Comparison of ENCODE assay signal across 19 cellular contexts in the genomic region with DNA sequence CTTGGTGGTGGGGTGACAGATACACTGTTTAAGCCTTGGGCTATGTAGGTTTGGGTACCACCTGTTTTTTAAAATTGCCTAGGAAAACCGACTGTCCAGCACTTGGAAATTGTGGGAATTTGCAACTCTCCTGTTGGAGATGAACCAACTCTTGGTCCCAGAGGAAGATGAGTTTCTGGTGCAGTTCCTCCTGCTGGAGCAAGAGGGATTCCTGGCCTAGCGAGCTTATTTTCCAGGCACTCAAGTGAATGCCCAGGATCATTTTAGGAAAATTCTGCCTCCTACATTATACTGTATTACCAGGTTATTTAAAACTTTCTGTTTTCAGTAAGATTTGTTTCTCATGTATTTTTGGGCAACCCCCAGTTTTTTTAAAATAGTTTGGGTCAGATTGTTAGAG. TPM values are rescaled to one million over a fixed set of nuclear protein-coding genes. Genes with fewer than 3 reads are reported as not detected.
DNase-seq lines count a peak whose midpoint lies in the region; ATAC-seq and TF ChIP-seq lines count a peak whose summit lies in the region.
"Had no signal": no experiment of that assay in that cellular context is flagged by ENCODE, and none has a peak within 500 bp of the region (broad histone marks: within the 10 kb centered on the region; RNA-seq: fewer than 3 reads in every experiment).

No MANE protein-coding gene starts in this region.

- no peak overlapping the region for H3K4me3 Mint-ChIP-seq in endodermal cell

- H3K27ac Mint-ChIP-seq in endodermal cell: no peak overlapping the region

- H3K9me3 Mint-ChIP-seq in endodermal cell: peaks cover 5% of the 10 kb centered on the region

- H3K4me3 ChIP-seq in heart right ventricle: no peak overlapping the region
- no peak overlapping the region for H3K4me3 ChIP-seq in heart left ventricle
- no peak overlapping the region for H3K4me3 ChIP-seq in endodermal cell (ENCODE audit: low read length)
- no peak overlapping the region for H3K4me3 ChIP-seq in osteoblast (ENCODE audit: insufficient read depth, low read length)
- no peak overlapping the region for H3K4me3 ChIP-seq in coronary artery
- H3K4me3 ChIP-seq: HAP-1 had no signal

- H3K4me2 ChIP-seq in osteoblast (ENCODE audit: insufficient read depth, low read length): no peak overlapping the region

- WGBS in heart right ventricle, 2 donors: 69 to 77% methylated on average over 2 of the region's 2 CpGs
- 65 to 88% (median 69%) methylated on average over 2 of the region's 2 CpGs for WGBS in heart left ventricle, 4 donors
- WGBS in endodermal cell (ENCODE audit: insufficient coverage in 1 of 2, insufficient read length in 1 of 2), 2 experiments: 76 to 88% methylated on average over 1 to 2 of the region's 2 CpGs

- TF ChIP-seq POLR2A in heart left ventricle (IDR thresholded peaks at IDR 0.05): no peak

- no peaks in the 10 kb centered on the region for H3K27me3 Mint-ChIP-seq in endodermal cell (ENCODE audit: insufficient read depth)

- H3K27me3 ChIP-seq in heart right ventricle: no peaks in the 10 kb centered on the region
- H3K27me3 ChIP-seq in heart left ventricle: no peaks in the 10 kb centered on the region
- no peaks in the 10 kb centered on the region for H3K27me3 ChIP-seq in endodermal cell (ENCODE audit: control insufficient read depth, insufficient read depth, low read length, poor library complexity, severe bottlenecking)
- H3K27me3 ChIP-seq in osteoblast (ENCODE audit: insufficient read depth, low read length): no peaks in the 10 kb centered on the region

- H3K4me1 ChIP-seq in heart right ventricle (no peaks in the 10 kb centered on the region), heart left ventricle (no peaks in the 10 kb centered on the region), endodermal cell (ENCODE audit: control insufficient read depth, insufficient read depth, low read length) (no peaks in the 10 kb centered on the region), osteoblast (ENCODE audit: insufficient read depth, low read length) (peaks cover 11% of the 10 kb centered on the region)
- H3K4me1 ChIP-seq: HAP-1 had no signal

- H3K27ac ChIP-seq in heart right ventricle (no peak overlapping the region), heart left ventricle (no peak overlapping the region), endodermal cell (ENCODE audit: low read depth, low read length) (no peak overlapping the region), osteoblast (ENCODE audit: low read depth, low read length) (no peak overlapping the region), coronary artery (no peak overlapping the region)

- peaks cover 26% of the 10 kb centered on the region for H3K79me2 ChIP-seq in osteoblast (ENCODE audit: insufficient read depth, low read length)

- H2AFZ ChIP-seq in osteoblast (ENCODE audit: low read length): no peak overlapping the region

- H3K9me3 ChIP-seq in heart right ventricle: peaks cover 0 to 9% (median 0%) of the 10 kb centered on the region in 11 donors
- peaks cover 0 to 3% (median 0%) of the 10 kb centered on the region in 12 donors for H3K9me3 ChIP-seq in heart left ventricle
- H3K9me3 ChIP-seq in endodermal cell (ENCODE audit: control insufficient read depth, low read length): no peaks in the 10 kb centered on the region
- no peaks in the 10 kb centered on the region for H3K9me3 ChIP-seq in osteoblast (ENCODE audit: low read depth, low read length)
- H3K9me3 ChIP-seq: HAP-1 had no signal

- H3K36me3 Mint-ChIP-seq in endodermal cell (ENCODE audit: low read depth): peaks cover 18% of the 10 kb centered on the region

- ATAC-seq in heart right ventricle: no peak
- no peak for ATAC-seq in heart left ventricle
- ATAC-seq in GM18511 (IDR thresholded peaks at IDR 0.05; ENCODE audit: unreplicated experiment): no peak
- no peak for ATAC-seq in HG03460 (IDR thresholded peaks at IDR 0.05; ENCODE audit: unreplicated experiment)

- no peak overlapping the region for H3K9ac ChIP-seq in endodermal cell (ENCODE audit: extremely low read depth, low read length, poor library complexity, severe bottlenecking)

- H4K20me1 ChIP-seq in osteoblast (ENCODE audit: insufficient read depth, low read length): peaks cover 6% of the 10 kb centered on the region

- peaks cover 0 to 36% (median 8%) of the 10 kb centered on the region in 9 donors for H3K36me3 ChIP-seq in heart right ventricle
- H3K36me3 ChIP-seq in heart left ventricle: peaks cover 0 to 39% (median 18%) of the 10 kb centered on the region in 9 donors
- peaks cover 10% of the 10 kb centered on the region for H3K36me3 ChIP-seq in endodermal cell (ENCODE audit: control insufficient read depth, insufficient read depth, low read length)
- peaks cover 6% of the 10 kb centered on the region for H3K36me3 ChIP-seq in osteoblast (ENCODE audit: insufficient read depth, low read length)

- intact Hi-C loops in heart right ventricle (cut with DNase I): no loop called here
- intact Hi-C loops in heart left ventricle (cut with DNase I): no loop called here

- H3K4me1 Mint-ChIP-seq in endodermal cell: no peaks in the 10 kb centered on the region

- TF ChIP-seq CTCF in heart right ventricle (IDR thresholded peaks at IDR 0.05): peak in 5 of 9 donors; percentile 12 to 33 (median 23)
- TF ChIP-seq CTCF in heart left ventricle (IDR thresholded peaks at IDR 0.05): peak in 5 of 12 donors; percentile 7 to 40 (median 23)
- TF ChIP-seq CTCF in endodermal cell (conservative IDR thresholded peaks at IDR 0.05): peak; percentile 65
- TF ChIP-seq CTCF in osteoblast (IDR thresholded peaks at IDR 0.05; ENCODE audit: extremely low read depth, low read depth, low read length): peak; percentile 30
- no peak for TF ChIP-seq CTCF in coronary artery (IDR thresholded peaks at IDR 0.05)

- no peak for DNase-seq in heart right ventricle
- no peak for DNase-seq in heart left ventricle
- DNase-seq in HuH-7.5 (ENCODE audit: low spot score): peak; percentile 3
- peak; percentile 50 for DNase-seq in endodermal cell
- peak; percentile 54 for DNase-seq in osteoblast (ENCODE audit: insufficient read length, low spot score, missing footprints)
- no peak for DNase-seq in coronary artery (ENCODE audit: low spot score)
- DNase-seq: activated CD4-positive, alpha-beta T cell treated with anti-CD3 and anti-CD28 coated beads, Interleukin-2, amount 50 U/mL, for 1 hour; activated CD8-positive, alpha-beta memory T cell treated with anti-CD3 and anti-CD28 coated beads, Interleukin-2, amount 50 U/mL, for 48 hours; activated gamma-delta T cell; islet precursor cell; KG1; mammary epithelial cell; NCI-H187; NCI-H510A; occipital lobe had no signal

RNA-seq across cellular contexts. Expression of a gene that starts 33.7 kb away (rescaled TPM):
- 10 to 100 TPM; 31.9 to 63.0 (median 42.2) TPM for total RNA-seq in heart right ventricle
- polyA plus RNA-seq in heart right ventricle: 10 to 100 TPM; 30.3 to 42.2 TPM
- 10 to 100 TPM; 20.3 to 56.4 (median 46.6) TPM for total RNA-seq in heart left ventricle
- polyA plus RNA-seq in heart left ventricle: 10 to 100 TPM; 40.8 to 42.1 TPM
- total RNA-seq in endodermal cell: 10 to 100 TPM; 51.2 to 75.0 TPM
- polyA plus RNA-seq in endodermal cell (2013, experiment 1 of 2): 67.5 TPM
- polyA plus RNA-seq in endodermal cell (2013, experiment 2 of 2): 68.4 TPM
- 109 and 131 TPM in 2 replicates for total RNA-seq in osteoblast

RNA-seq across cellular contexts. Expression of a gene that starts 34.1 kb away (rescaled TPM):
- 10 to 100 TPM; 18.0 to 29.8 (median 24.3) TPM for total RNA-seq in heart right ventricle
- 10 to 100 TPM; 27.2 to 28.6 TPM for polyA plus RNA-seq in heart right ventricle
- total RNA-seq in heart left ventricle: 10 to 100 TPM; 15.3 to 29.2 (median 20.8) TPM
- 10 to 100 TPM; 23.0 to 31.3 TPM for polyA plus RNA-seq in heart left ventricle
- total RNA-seq in endodermal cell: 10 to 100 TPM; 47.9 to 57.8 TPM
- polyA plus RNA-seq in endodermal cell (2013, experiment 1 of 2): 77.8 TPM
- polyA plus RNA-seq in endodermal cell (2013, experiment 2 of 2): 69.7 TPM
- total RNA-seq in osteoblast: 80.0 and 93.4 TPM in 2 replicates

RNA-seq across cellular contexts. Expression of a gene that starts 59.0 kb away (rescaled TPM):
- total RNA-seq in heart right ventricle (1 to 10 TPM; 2.3 to 6.3 (median 5.0) TPM), heart left ventricle (10 to 100 TPM in 3 of 9 donors, 1 to 10 TPM in 6; 2.7 to 37.2 (median 5.2) TPM), endodermal cell (10 to 100 TPM in 1 of 2 donors, 1 to 10 TPM in 1; 7.6 to 11.7 TPM), osteoblast (8.0 and 8.3 TPM in 2 replicates)
- polyA plus RNA-seq in heart right ventricle (10 to 100 TPM in 1 of 2 donors, 1 to 10 TPM in 1; 4.7 to 14.8 TPM), heart left ventricle (1 to 10 TPM; 4.8 to 6.4 TPM)
- 31.2 TPM for polyA plus RNA-seq in endodermal cell (2013, experiment 1 of 2)
- polyA plus RNA-seq in endodermal cell (2013, experiment 2 of 2): 26.9 TPM
- total RNA-seq: bronchial epithelial cell had no signal
- polyA plus RNA-seq: mammary epithelial cell had no signal

Comparison
In these comparisons a context has a peak if more than half of its experiments do, and no peak if none do; other contexts are left out.
1. DNase-seq: peak in HuH-7.5 (single experiment), endodermal cell (single experiment) and osteoblast (single experiment); none in heart right ventricle (0 of 2), heart left ventricle (0 of 5) and coronary artery (single experiment).